In genomic region chr10:130498042-130498441, GRCh38 we compare ENCODE assay signal across 20 cellular contexts.
A peak's percentile ranks its signal among the peaks of the same experiment; 100 is the strongest.
DNase-seq lines count a peak whose midpoint lies in the region; ATAC-seq, FAIRE-seq and TF ChIP-seq lines count a peak whose summit lies in the region.
"Had no signal": no experiment of that assay in that cellular context is flagged by ENCODE, and none has a peak within 500 bp of the region (broad histone marks: within the 10 kb centered on the region; RNA-seq: fewer than 3 reads in every experiment).

No MANE protein-coding gene starts in this region.

- no peaks in the 10 kb centered on the region for H3K4me1 Mint-ChIP-seq in activated CD8-positive, alpha-beta memory T cell treated with anti-CD3 and anti-CD28 coated beads, Interleukin-2, amount 10 ng/mL, durations not matched to agents 7 days and 5 days
- H3K4me1 Mint-ChIP-seq in immature natural killer cell: no peaks in the 10 kb centered on the region
- H3K4me1 Mint-ChIP-seq: CD8-positive, alpha-beta memory T cell had no signal

- peak; percentile 19 for DNase-seq in activated CD8-positive, alpha-beta memory T cell treated with anti-CD3 and anti-CD28 coated beads for 24 hours
- no peak for DNase-seq in activated CD8-positive, alpha-beta memory T cell treated with anti-CD3 and anti-CD28 coated beads, Interleukin-2, amount 10 ng/mL, durations not matched to agents 7 days and 5 days
- DNase-seq in right lobe of liver (peak in 2 of 3 donors; percentile 34 to 42), HepG2 (ENCODE audit: low spot score) (no peak), sciatic nerve (ENCODE audit: low spot score) (peak; percentile 18), cerebellum (ENCODE audit: low spot score) (no peak), erythroblast (lab: John Stamatoyannopoulos, UW) (no peak), immature natural killer cell (no peak)
- DNase-seq: Caco-2; CD8-positive, alpha-beta memory T cell; DND-41; GDM1; HCEC 1CT; HFFc6 had no signal

- H3K27me3 Mint-ChIP-seq in activated CD8-positive, alpha-beta memory T cell treated with anti-CD3 and anti-CD28 coated beads, Interleukin-2, amount 10 ng/mL, durations not matched to agents 7 days and 5 days: no peaks in the 10 kb centered on the region
- peaks cover 2 to 3% (median 3%) of the 10 kb centered on the region in 3 donors for H3K27me3 Mint-ChIP-seq in immature natural killer cell (ENCODE audit: low read depth in 3 of 3)
- H3K27me3 Mint-ChIP-seq: CD8-positive, alpha-beta memory T cell had no signal

- TF ChIP-seq CTCF in right lobe of liver (IDR thresholded peaks at IDR 0.05) (no peak), HepG2 (CRISPR knock-in tag; IDR thresholded peaks at IDR 0.05) (no peak)

- TF ChIP-seq RAD21 in HepG2 (CRISPR knock-in tag; IDR thresholded peaks at IDR 0.05): no peak

- 37% methylated on average over 3 of the region's 7 CpGs for WGBS in right lobe of liver (ENCODE audit: insufficient coverage, low coverage, low lambda C conversion rate, missing lambda C conversion rate)
- 0% methylated on average over 1 of the region's 7 CpGs for WGBS in HepG2 (ENCODE audit: low lambda C conversion rate)

- POLR2A ChIA-PET in HepG2 (lab: Yijun Ruan, JAX): no interaction called here

- H3K27ac ChIP-seq in right lobe of liver (no peak overlapping the region), HepG2 (ENCODE audit: extremely low read length, insufficient read depth, low read length) (no peak overlapping the region)
- H3K27ac ChIP-seq: 22Rv1, BLaER1 had no signal

- BruUV-seq in HepG2 (replicated peaks; lab: Mats Ljungman, UMichigan): no TSS peak

- no peak for ATAC-seq in activated CD8-positive, alpha-beta memory T cell treated with anti-CD3 and anti-CD28 coated beads, Interleukin-2, amount 10 ng/mL, durations not matched to agents 7 days and 5 days
- no peak for ATAC-seq in right lobe of liver
- no peak for ATAC-seq in HepG2
- no peak for ATAC-seq in sciatic nerve

- H3K9me3 ChIP-seq in right lobe of liver: no peaks in the 10 kb centered on the region
- H3K9me3 ChIP-seq in HepG2 (ENCODE audit: low read length): no peaks in the 10 kb centered on the region
- H3K9me3 ChIP-seq: Caco-2 had no signal

- no peak for TF ChIP-seq POLR2A in right lobe of liver (IDR thresholded peaks at IDR 0.05)
- no peak for TF ChIP-seq POLR2A in HepG2 (IDR thresholded peaks at IDR 0.05; ENCODE audit: insufficient read depth in 1 of 2, low read depth in 2 of 2, low read length in 2 of 2)
- TF ChIP-seq POLR2A in erythroblast (IDR thresholded peaks at IDR 0.05; ENCODE audit: low read length): no peak

- no peak overlapping the region for H2AFZ ChIP-seq in HepG2 (ENCODE audit: low read length)

- no peak for FAIRE-seq in HepG2 (lab: Jason Lieb, UNC)
- FAIRE-seq: GM12892, GM19239, H1, HTR-8/SVneo had no signal

- H3K79me2 ChIP-seq in HepG2 (ENCODE audit: insufficient read depth, low read length): no peaks in the 10 kb centered on the region

- H3K9ac ChIP-seq in HepG2 (ENCODE audit: insufficient read depth, low read depth, low read length): no peak overlapping the region
- H3K9ac ChIP-seq: BLaER1 had no signal

- TF ChIP-seq EP300 in HepG2 (IDR thresholded peaks at IDR 0.05; ENCODE audit: low read depth in 2 of 2, low read length in 2 of 2) (no peak), HepG2 (CRISPR knock-in tag; IDR thresholded peaks at IDR 0.05; ENCODE audit: borderline replicate concordance) (no peak)

- H3K4me3 Mint-ChIP-seq in activated CD8-positive, alpha-beta memory T cell treated with anti-CD3 and anti-CD28 coated beads, Interleukin-2, amount 10 ng/mL, durations not matched to agents 7 days and 5 days: no peak overlapping the region
- no peak overlapping the region for H3K4me3 Mint-ChIP-seq in immature natural killer cell
- H3K4me3 Mint-ChIP-seq: CD8-positive, alpha-beta memory T cell; HFFc6 had no signal

- H3K27ac Mint-ChIP-seq in activated CD8-positive, alpha-beta memory T cell treated with anti-CD3 and anti-CD28 coated beads, Interleukin-2, amount 10 ng/mL, durations not matched to agents 7 days and 5 days: no peak overlapping the region
- H3K27ac Mint-ChIP-seq in immature natural killer cell: no peak overlapping the region
- H3K27ac Mint-ChIP-seq: CD8-positive, alpha-beta memory T cell; HFFc6 had no signal

- H3K4me3 ChIP-seq in right lobe of liver (no peak overlapping the region), HepG2 (replicated peaks in 1 of 3; ENCODE audit: insufficient read depth in 1 of 3, low read depth in 2 of 3, low read length in 3 of 3) (no peak overlapping the region)
- H3K4me3 ChIP-seq: BLaER1 had no signal

- H3K36me3 ChIP-seq in right lobe of liver (no peaks in the 10 kb centered on the region), HepG2 (replicated peaks in 1 of 2; ENCODE audit: control insufficient read depth in 1 of 2, insufficient read depth in 2 of 2, low read length in 2 of 2) (no peaks in the 10 kb centered on the region)
- H3K36me3 ChIP-seq: BLaER1 had no signal

- intact Hi-C loops in right lobe of liver (cut with DNase I) (no loop called here), HepG2 (cut with micrococcal nuclease; ENCODE audit: unreplicated experiment) (no loop called here), sciatic nerve (cut with DNase I) (no loop called here)

- H4K20me1 ChIP-seq in HepG2 (ENCODE audit: insufficient read depth, low read length): no peaks in the 10 kb centered on the region
- H4K20me1 ChIP-seq: BLaER1 had no signal

- H3K4me1 ChIP-seq in right lobe of liver: no peaks in the 10 kb centered on the region
- no peaks in the 10 kb centered on the region for H3K4me1 ChIP-seq in HepG2 (ENCODE audit: insufficient read depth, low read length)
- H3K4me1 ChIP-seq: Caco-2 had no signal

- no peak overlapping the region for H3K4me2 ChIP-seq in HepG2 (ENCODE audit: low read depth, low read length)

- H3K27me3 ChIP-seq in right lobe of liver (no peaks in the 10 kb centered on the region), HepG2 (ENCODE audit: control insufficient read depth in 1 of 2, insufficient read depth in 2 of 2, low read length in 2 of 2) (no peaks in the 10 kb centered on the region; a peak in 1 of 5 replicates)
- H3K27me3 ChIP-seq: BLaER1 had no signal

- H3K36me3 Mint-ChIP-seq in activated CD8-positive, alpha-beta memory T cell treated with anti-CD3 and anti-CD28 coated beads, Interleukin-2, amount 10 ng/mL, durations not matched to agents 7 days and 5 days: no peaks in the 10 kb centered on the region
- no peaks in the 10 kb centered on the region for H3K36me3 Mint-ChIP-seq in immature natural killer cell
- H3K36me3 Mint-ChIP-seq: CD8-positive, alpha-beta memory T cell had no signal

- in situ Hi-C loops in HepG2 (cut with HindIII; ENCODE audit: extremely low pct_ligation_motif_present, low pct_unique_long_range_greater_than_20kb): no loop called here

- peaks cover 6% of the 10 kb centered on the region for H3K9me3 Mint-ChIP-seq in activated CD8-positive, alpha-beta memory T cell treated with anti-CD3 and anti-CD28 coated beads, Interleukin-2, amount 10 ng/mL, durations not matched to agents 7 days and 5 days (ENCODE audit: low read depth)
- H3K9me3 Mint-ChIP-seq in immature natural killer cell: peaks cover 0 to 1% (median 0%) of the 10 kb centered on the region in 6 donors
- H3K9me3 Mint-ChIP-seq: CD8-positive, alpha-beta memory T cell had no signal

- CTCF ChIA-PET in activated CD8-positive, alpha-beta memory T cell treated with anti-CD3 and anti-CD28 coated beads, Interleukin-2, amount 10 ng/mL, durations not matched to agents 7 days and 5 days (lab: Charles Lee): no interaction called here
- CTCF ChIA-PET in HepG2 (lab: Yijun Ruan, JAX; ENCODE audit: low intra/inter-chr PET ratio, low total read pairs): no interaction called here

TF ChIP-seq in HepG2, 621 proteins besides CTCF, POLR2A, EP300 and RAD21:
- no peak for TF ChIP-seq ATRX (CRISPR knock-in tag; IDR thresholded peaks at IDR 0.05; ENCODE audit: borderline replicate concordance)
- TF ChIP-seq PCBP1 (IDR thresholded peaks at IDR 0.05; ENCODE audit: borderline replicate concordance, low read depth, low read length): no peak
- no peak for TF ChIP-seq ZNF230 (CRISPR knock-in tag; IDR thresholded peaks at IDR 0.05)
- TF ChIP-seq KLF13 (CRISPR knock-in tag; IDR thresholded peaks at IDR 0.05): no peak
- no peak for TF ChIP-seq AHR (CRISPR knock-in tag; IDR thresholded peaks at IDR 0.05)
- TF ChIP-seq TBX2 (CRISPR knock-in tag; IDR thresholded peaks at IDR 0.05; ENCODE audit: borderline replicate concordance): no peak
- no peak for TF ChIP-seq ZNF883 (CRISPR knock-in tag; IDR thresholded peaks at IDR 0.05; ENCODE audit: not compliant biosample characterization)
- no peak for TF ChIP-seq ARID2 (CRISPR knock-in tag; IDR thresholded peaks at IDR 0.05; ENCODE audit: borderline replicate concordance)
- TF ChIP-seq IKZF4 (CRISPR knock-in tag; IDR thresholded peaks at IDR 0.05; ENCODE audit: borderline replicate concordance, low read depth, not compliant biosample characterization): no peak
- no peak for TF ChIP-seq IKZF1 (IDR thresholded peaks at IDR 0.05)
- TF ChIP-seq MAFK (conservative IDR thresholded peaks at IDR 0.05 in 1 of 2, IDR thresholded peaks at IDR 0.05 in 1 of 2; ENCODE audit: low read length in 2 of 2): no peak
- no peak for TF ChIP-seq ZNF510 (CRISPR knock-in tag; IDR thresholded peaks at IDR 0.05; ENCODE audit: low read depth)
- no peak for TF ChIP-seq MZF1 (CRISPR knock-in tag; IDR thresholded peaks at IDR 0.05; ENCODE audit: borderline replicate concordance)
- no peak for TF ChIP-seq GTF2F1 (IDR thresholded peaks at IDR 0.05; ENCODE audit: low read length)
- no peak for TF ChIP-seq ZNF101 (CRISPR knock-in tag; IDR thresholded peaks at IDR 0.05; ENCODE audit: borderline replicate concordance, low read depth)
- TF ChIP-seq MNT (IDR thresholded peaks at IDR 0.05): no peak
- no peak for TF ChIP-seq ZNF432 (CRISPR knock-in tag; IDR thresholded peaks at IDR 0.05; ENCODE audit: borderline replicate concordance)
- TF ChIP-seq ZSCAN9 (CRISPR knock-in tag; IDR thresholded peaks at IDR 0.05; ENCODE audit: borderline replicate concordance): no peak
- no peak for TF ChIP-seq GABPB1 (CRISPR knock-in tag; IDR thresholded peaks at IDR 0.05)
- no peak for TF ChIP-seq ZNF331 (CRISPR knock-in tag; IDR thresholded peaks at IDR 0.05)
TF ChIP-seq in HepG2: peak in this region for 0.

Comparison
In these comparisons a context has a peak if more than half of its experiments do, and no peak if none do; other contexts are left out.
1. DNase-seq: peak in activated CD8-positive, alpha-beta memory T cell treated with anti-CD3 and anti-CD28 coated beads for 24 hours (single experiment), right lobe of liver (2 of 3) and sciatic nerve (single experiment); none in activated CD8-positive, alpha-beta memory T cell treated with anti-CD3 and anti-CD28 coated beads, Interleukin-2, amount 10 ng/mL, durations not matched to agents 7 days and 5 days (single experiment), HepG2 (single experiment), cerebellum (single experiment), erythroblast (0 of 2) and immature natural killer cell (0 of 3).